ENCODE assay signal across 1 cellular context in genomic region chr12:90925562-90925961, GRCh38.
TF ChIP-seq lines count a peak whose summit lies in the region.

No MANE protein-coding gene starts in this region.

TF ChIP-seq in IMR-90, 13 proteins besides CTCF, POLR2A, EP300 and RAD21 (continued from another document):
- TF ChIP-seq MAZ (IDR thresholded peaks at IDR 0.05; ENCODE audit: borderline replicate concordance, low read depth, low read length), result no peak
- TF ChIP-seq NFE2L2 (IDR thresholded peaks at IDR 0.05; ENCODE audit: low read depth, low read length), result no peak
- no peak for TF ChIP-seq MXI1 (IDR thresholded peaks at IDR 0.05; ENCODE audit: borderline replicate concordance, low read depth, low read length)
- TF ChIP-seq RFX5 (IDR thresholded peaks at IDR 0.05; ENCODE audit: low read depth, low read length), result no peak
- TF ChIP-seq RCOR1 (IDR thresholded peaks at IDR 0.05; ENCODE audit: insufficient replicate concordance, low read length), result no peak
